In genomic region chr1:181423301-181423918, GRCh38 we compare ENCODE assay signal across 8 cellular contexts. TPM values are rescaled to one million over a fixed set of nuclear protein-coding genes. Genes with fewer than 3 reads are reported as not detected.
DNase-seq lines count a peak whose midpoint lies in the region; ATAC-seq lines count a peak whose summit lies in the region.

No MANE protein-coding gene starts in this region.

- no peaks in the 10 kb centered on the region for H3K9me3 Mint-ChIP-seq in CD4-positive, CD25-positive, alpha-beta regulatory T cell
- H3K9me3 Mint-ChIP-seq in activated T-cell treated with anti-CD3 and anti-CD28 coated beads, Interleukin-2, amount 50 U/mL, for 72 hours, result no peaks in the 10 kb centered on the region

- no peaks in the 10 kb centered on the region for H3K4me1 ChIP-seq in CD4-positive, CD25-positive, alpha-beta regulatory T cell (ENCODE audit: control insufficient read depth, insufficient read depth, low read length, poor library complexity, severe bottlenecking)

- peak; percentile 22 to 35 for ATAC-seq in CD4-positive, CD25-positive, alpha-beta regulatory T cell (ENCODE audit: low read depth in 2 of 2)
- ATAC-seq in GM18870 (IDR thresholded peaks at IDR 0.05; ENCODE audit: unreplicated experiment), result peak; percentile 49
- peak; percentile 48 to 63 for ATAC-seq in activated T-cell treated with anti-CD3 and anti-CD28 coated beads, Interleukin-2, amount 50 U/mL, for 72 hours (replicated peaks in 1 of 2)
- ATAC-seq in left ventricle myocardium superior, result peak; percentile 81
- no peak for ATAC-seq in GM18858 (IDR thresholded peaks at IDR 0.05; ENCODE audit: unreplicated experiment)
- no peak for ATAC-seq in GM21576 (IDR thresholded peaks at IDR 0.05; ENCODE audit: unreplicated experiment)

- intact Hi-C loops in left ventricle myocardium superior (cut with micrococcal nuclease), result loop anchor here (2.0 kb wide), 1 partner anchor 233 kb away; no protein-coding TSS in a partner anchor

- no peaks in the 10 kb centered on the region for H3K36me3 ChIP-seq in CD4-positive, CD25-positive, alpha-beta regulatory T cell (ENCODE audit: control insufficient read depth, insufficient read depth, low read length)

- H3K27me3 Mint-ChIP-seq in CD4-positive, CD25-positive, alpha-beta regulatory T cell, result peaks cover 13% of the 10 kb centered on the region
- H3K27me3 Mint-ChIP-seq in activated T-cell treated with anti-CD3 and anti-CD28 coated beads, Interleukin-2, amount 50 U/mL, for 72 hours (ENCODE audit: low read depth), result peaks cover 36% of the 10 kb centered on the region

- H3K4me3 ChIP-seq in CD4-positive, CD25-positive, alpha-beta regulatory T cell (ENCODE audit: low read depth, low read length), result no peak overlapping the region

- no peaks in the 10 kb centered on the region for H3K9me3 ChIP-seq in CD4-positive, CD25-positive, alpha-beta regulatory T cell (ENCODE audit: control insufficient read depth in 2 of 2, low read length in 2 of 2)

- H3K27ac Mint-ChIP-seq in CD4-positive, CD25-positive, alpha-beta regulatory T cell, result peak overlapping the region in 2 of 3 donors; percentile 8 to 63
- H3K27ac Mint-ChIP-seq in activated T-cell treated with anti-CD3 and anti-CD28 coated beads, Interleukin-2, amount 50 U/mL, for 72 hours, result no peak overlapping the region

- peak in 2 of 3 donors; percentile 29 to 67 for DNase-seq in CD4-positive, CD25-positive, alpha-beta regulatory T cell
- DNase-seq in NCI-H345 (lab: John Stamatoyannopoulos, UW) (peak; percentile 47), left ventricle myocardium superior (peak; percentile 65)
- DNase-seq in activated T-cell treated with anti-CD3 and anti-CD28 coated beads, Interleukin-2, amount 50 U/mL, for 72 hours, result peak; percentile 34 to 38
- peak; percentile 30 to 42 for DNase-seq in stimulated activated CD4-positive, alpha-beta T cell treated with anti-CD3 and anti-CD28 coated beads, Interleukin-2, amount 100 ng/mL, for 24 hours

- no peaks in the 10 kb centered on the region for H3K36me3 Mint-ChIP-seq in CD4-positive, CD25-positive, alpha-beta regulatory T cell
- no peaks in the 10 kb centered on the region for H3K36me3 Mint-ChIP-seq in activated T-cell treated with anti-CD3 and anti-CD28 coated beads, Interleukin-2, amount 50 U/mL, for 72 hours (ENCODE audit: insufficient read depth in 2 of 2)

- H3K27me3 ChIP-seq in CD4-positive, CD25-positive, alpha-beta regulatory T cell (ENCODE audit: control insufficient read depth, insufficient read depth, low read length), result no peaks in the 10 kb centered on the region

- H3K4me3 Mint-ChIP-seq in CD4-positive, CD25-positive, alpha-beta regulatory T cell, result no peak overlapping the region
- no peak overlapping the region for H3K4me3 Mint-ChIP-seq in activated T-cell treated with anti-CD3 and anti-CD28 coated beads, Interleukin-2, amount 50 U/mL, for 72 hours

- no peak overlapping the region for H3K27ac ChIP-seq in CD4-positive, CD25-positive, alpha-beta regulatory T cell (ENCODE audit: insufficient read depth, low read length, poor library complexity, severe bottlenecking)

- peaks cover 0 to 11% (median 8%) of the 10 kb centered on the region in 4 donors for H3K4me1 Mint-ChIP-seq in CD4-positive, CD25-positive, alpha-beta regulatory T cell
- peaks cover 18% of the 10 kb centered on the region for H3K4me1 Mint-ChIP-seq in activated T-cell treated with anti-CD3 and anti-CD28 coated beads, Interleukin-2, amount 50 U/mL, for 72 hours (ENCODE audit: low read depth)

RNA-seq across cellular contexts. Expression of gene CACNA1E, which starts 59.9 kb away (rescaled TPM):
- total RNA-seq in CD4-positive, CD25-positive, alpha-beta regulatory T cell, result not detected
- not detected for polyA plus RNA-seq in CD4-positive, CD25-positive, alpha-beta regulatory T cell
- under 1 TPM in 1 of 2 donors, not detected in 1; 0.02 TPM for total RNA-seq in activated T-cell treated with anti-CD3 and anti-CD28 coated beads, Interleukin-2, amount 50 U/mL, for 72 hours
- total RNA-seq in left ventricle myocardium superior, result 1.2 TPM

Comparison
In these comparisons a context has a peak if more than half of its experiments do, and no peak if none do; other contexts are left out.
1. ATAC-seq: peak in CD4-positive, CD25-positive, alpha-beta regulatory T cell (2 of 2), GM18870 (single experiment), activated T-cell treated with anti-CD3 and anti-CD28 coated beads, Interleukin-2, amount 50 U/mL, for 72 hours (2 of 2) and left ventricle myocardium superior (single experiment); none in GM18858 (single experiment) and GM21576 (single experiment).
2. Peak in every context shown above with its lines, with median percentiles within 50 percentile points of each other: DNase-seq.